ENCODE assay signal across 1 cellular context in genomic region chr17:54860617-54861468, GRCh38.
TF ChIP-seq lines count a peak whose summit lies in the region.

No MANE protein-coding gene starts in this region.

TF ChIP-seq in SK-N-SH treated with all-trans-retinoic acid at 6 μM for 48 hours, 23 proteins besides CTCF, POLR2A, EP300 and RAD21 (continued from another document):
- TF ChIP-seq ZNF8 (CRISPR knock-in tag; IDR thresholded peaks at IDR 0.05) (peak; percentile 38), ZNF565 (CRISPR knock-in tag; conservative IDR thresholded peaks at IDR 0.05; ENCODE audit: low read depth) (no peak), GLIS3 (CRISPR knock-in tag; IDR thresholded peaks at IDR 0.05) (no peak), ZC3H10 (CRISPR knock-in tag; IDR thresholded peaks at IDR 0.05) (no peak), TSHZ2 (CRISPR knock-in tag; IDR thresholded peaks at IDR 0.05) (peak; percentile 96), PPARA (CRISPR knock-in tag; IDR thresholded peaks at IDR 0.05; ENCODE audit: borderline replicate concordance) (no peak), TOX (CRISPR knock-in tag; IDR thresholded peaks at IDR 0.05; ENCODE audit: borderline replicate concordance) (no peak), RARB (CRISPR knock-in tag; IDR thresholded peaks at IDR 0.05) (no peak), PATZ1 (CRISPR knock-in tag; IDR thresholded peaks at IDR 0.05; ENCODE audit: borderline replicate concordance) (no peak), SNAI2 (CRISPR knock-in tag; IDR thresholded peaks at IDR 0.05) (no peak; the same call in 1 of the 2 replicates), ZNF70 (CRISPR knock-in tag; IDR thresholded peaks at IDR 0.05) (peak; percentile 43; the same call in 1 of the 2 replicates), CREB5 (CRISPR knock-in tag; IDR thresholded peaks at IDR 0.05; ENCODE audit: low read depth) (no peak)
